22 cellular contexts compared by ENCODE assay signal in genomic region chr2:180057706-180058412, GRCh38.
"Had no signal": no experiment of that assay in that cellular context is flagged by ENCODE, and none has a peak within 500 bp of the region (broad histone marks: within the 10 kb centered on the region; RNA-seq: fewer than 3 reads in every experiment).

No MANE protein-coding gene starts in this region.

- H3K4me1 Mint-ChIP-seq: naive B cell had no signal

- H3K36me3 Mint-ChIP-seq: naive B cell had no signal

- H3K4me3 ChIP-seq: coronary artery, heart left ventricle, lung, right atrium auricular region, sigmoid colon, skin epidermis, stomach, thoracic aorta, transverse colon had no signal

- H3K27ac Mint-ChIP-seq: naive B cell, nephron progenitor cell had no signal

- DNase-seq: effector CD8-positive, alpha-beta T cell; heart left ventricle; hypothalamus; left colon; left ventricle myocardium superior; mesenchymal stem cell; naive B cell; nephron progenitor cell; posterior cingulate gyrus; sigmoid colon; stimulated activated CD4-positive, alpha-beta T cell treated with anti-CD3 and anti-CD28 coated beads, Interleukin-2, amount 100 ng/mL, for 24 hours; stimulated activated CD4-positive, alpha-beta T cell treated with anti-CD3 and anti-CD28 coated beads, Interleukin-4, amount 100 ng/mL, for 4 hours; stimulated activated naive CD4-positive, alpha-beta T cell; stomach; substantia nigra; transverse colon had no signal

- H3K27ac ChIP-seq: coronary artery, heart left ventricle, right atrium auricular region, sigmoid colon, skin epidermis, stomach, thoracic aorta, transverse colon had no signal

- H3K4me1 ChIP-seq: heart left ventricle, right atrium auricular region, sigmoid colon, stomach, transverse colon had no signal

- H3K4me3 Mint-ChIP-seq: naive B cell, nephron progenitor cell had no signal

- H3K36me3 ChIP-seq: heart left ventricle, right atrium auricular region, sigmoid colon, stomach, thoracic aorta, transverse colon had no signal

- H3K9me3 ChIP-seq: heart left ventricle, right atrium auricular region, sigmoid colon, stomach, thoracic aorta, transverse colon had no signal

- H3K27me3 ChIP-seq: heart left ventricle, right atrium auricular region, sigmoid colon, stomach, transverse colon had no signal

- ATAC-seq: esophagus mucosa, heart left ventricle, left colon, left ventricle myocardium superior had no signal
